ENCODE assay signal across 9 cellular contexts in genomic region chr10:112314822-112315474, GRCh38. TPM values are rescaled to one million over a fixed set of nuclear protein-coding genes. Genes with fewer than 3 reads are reported as not detected.
DNase-seq lines count a peak whose midpoint lies in the region; ATAC-seq and TF ChIP-seq lines count a peak whose summit lies in the region.
"Had no signal": no experiment of that assay in that cellular context is flagged by ENCODE, and none has a peak within 500 bp of the region (broad histone marks: within the 10 kb centered on the region; RNA-seq: fewer than 3 reads in every experiment).

No MANE protein-coding gene starts in this region.

- peak; percentile 73 to 83 for DNase-seq in Caco-2
- peak; percentile 53 to 83 for DNase-seq in SJCRH30
- peak; percentile 74 for DNase-seq in activated naive CD4-positive, alpha-beta T cell treated with Interleukin-2 at 50 U/mL for 16 hours
- DNase-seq in glomerular visceral epithelial cell (ENCODE audit: extremely low spot score) = peak; percentile 68
- peak; percentile 69 for DNase-seq in pons (ENCODE audit: low spot score)
- DNase-seq in type B pancreatic cell (ENCODE audit: extremely low spot score, unreplicated experiment) = peak; percentile 79

- H3K27me3 Mint-ChIP-seq in Caco-2 (ENCODE audit: insufficient read depth, unreplicated experiment) (no peaks in the 10 kb centered on the region), type B pancreatic cell (peaks cover 20% of the 10 kb centered on the region)

- no TSS peak for BruUV-seq in Caco-2 (replicated peaks; lab: Mats Ljungman, UMichigan)

- H3K4me1 Mint-ChIP-seq in Caco-2 (ENCODE audit: low read depth, unreplicated experiment) = peaks cover 6% of the 10 kb centered on the region
- H3K4me1 Mint-ChIP-seq in type B pancreatic cell (ENCODE audit: unreplicated experiment) = no peaks in the 10 kb centered on the region

- no peak overlapping the region for H3K27ac ChIP-seq in SJCRH30

- no peaks in the 10 kb centered on the region for H3K36me3 ChIP-seq in Caco-2 (ENCODE audit: control insufficient read depth, insufficient read depth, low read length)
- H3K36me3 ChIP-seq in SJCRH30 = no peaks in the 10 kb centered on the region

- intact Hi-C loops in Caco-2 (cut with micrococcal nuclease; ENCODE audit: unreplicated experiment) = loop anchor here (1.0 to 10.0 kb wide), 6 partner anchors 120 to 1240 kb away; partner anchors contain the start of gene ADRA2A

- TF ChIP-seq EP300 in Ishikawa (IDR thresholded peaks at IDR 0.05; ENCODE audit: borderline replicate concordance) = no peak

- H3K27me3 ChIP-seq in Caco-2 (replicated peaks; ENCODE audit: control insufficient read depth, insufficient read depth, low read length) (no peaks in the 10 kb centered on the region), SJCRH30 (peaks cover 21% of the 10 kb centered on the region)

- H3K9me3 ChIP-seq in Caco-2 (no peaks in the 10 kb centered on the region), SJCRH30 (replicated peaks) (no peaks in the 10 kb centered on the region)

- TF ChIP-seq CTCF in Caco-2 (IDR thresholded peaks at IDR 0.05; ENCODE audit: insufficient read depth in 1 of 2, low read depth in 1 of 2, low read length in 1 of 2, severe bottlenecking in 1 of 2, unreplicated experiment in 1 of 2) (peak; percentile 88 to 89), type B pancreatic cell (conservative IDR thresholded peaks at IDR 0.05) (peak; percentile 97)

- H3K4me3 Mint-ChIP-seq in Caco-2 (ENCODE audit: unreplicated experiment) = no peak overlapping the region
- no peak overlapping the region for H3K4me3 Mint-ChIP-seq in type B pancreatic cell

- POLR2A ChIA-PET in Caco-2 (lab: Charles Lee) = interaction anchor here (0.5 kb wide), 1 partner anchor 29 kb away, joined by 10 read pairs; no protein-coding TSS in a partner anchor

- H3K27ac Mint-ChIP-seq in Caco-2 (ENCODE audit: unreplicated experiment) (no peak overlapping the region), type B pancreatic cell (peak overlapping the region; percentile 21)

- TF ChIP-seq RAD21 in Ishikawa (IDR thresholded peaks at IDR 0.05; ENCODE audit: low read depth) = peak; percentile 96

- H3K9me3 Mint-ChIP-seq in Caco-2 (ENCODE audit: unreplicated experiment) = no peaks in the 10 kb centered on the region
- no peaks in the 10 kb centered on the region for H3K9me3 Mint-ChIP-seq in type B pancreatic cell

- ATAC-seq in GM21360 (IDR thresholded peaks at IDR 0.05; ENCODE audit: unreplicated experiment) = peak; percentile 84

- H3K36me3 Mint-ChIP-seq in Caco-2 (ENCODE audit: insufficient read depth, unreplicated experiment) (no peaks in the 10 kb centered on the region), type B pancreatic cell (no peaks in the 10 kb centered on the region)

- H3K4me1 ChIP-seq in Caco-2 (no peaks in the 10 kb centered on the region), SJCRH30 (no peaks in the 10 kb centered on the region)

- CTCF ChIA-PET in Caco-2 (lab: Charles Lee) = interaction anchor here (0.6 to 3.4 kb wide), 8 partner anchors 9 to 559 kb away, joined by 3 to 28 read pairs (median 6); no protein-coding TSS in a partner anchor

- H3K4me3 ChIP-seq in Caco-2 (ENCODE audit: low read depth, low read length) = no peak overlapping the region
- no peak overlapping the region for H3K4me3 ChIP-seq in SJCRH30

TF ChIP-seq in Ishikawa, 13 proteins besides CTCF, POLR2A, EP300 and RAD21:
- TF ChIP-seq MAX (IDR thresholded peaks at IDR 0.05) (no peak), TEAD4 (IDR thresholded peaks at IDR 0.05) (no peak), CREB1 (IDR thresholded peaks at IDR 0.05; ENCODE audit: low read depth) (no peak), YY1 (IDR thresholded peaks at IDR 0.05; ENCODE audit: low read depth) (no peak), NFIC (IDR thresholded peaks at IDR 0.05) (no peak), USF1 (IDR thresholded peaks at IDR 0.05) (no peak), CEBPB (IDR thresholded peaks at IDR 0.05) (no peak), EGR1 (IDR thresholded peaks at IDR 0.05) (no peak), FOXM1 (IDR thresholded peaks at IDR 0.05; ENCODE audit: borderline replicate concordance, low read depth) (no peak), REST (IDR thresholded peaks at IDR 0.05; ENCODE audit: low read depth) (no peak), ZBTB7A (IDR thresholded peaks at IDR 0.05; ENCODE audit: low read depth) (no peak), TAF1 (IDR thresholded peaks at IDR 0.05; ENCODE audit: low read depth) (no peak), TCF12 (IDR thresholded peaks at IDR 0.05; ENCODE audit: low read depth) (no peak)

RNA-seq across cellular contexts. Expression of gene TECTB, which starts 31.7 kb away (rescaled TPM):
- total RNA-seq in Caco-2 (2022) (0.27 and 0.37 TPM in 2 replicates), type B pancreatic cell (ENCODE audit: low replicate concordance) (0.10 TPM in 1 of 2 replicates, not detected in the other)
- not detected in 2 replicates for total RNA-seq in SJCRH30 (2014; rRNA removed; shearing (Covaris generic))
- total RNA-seq: activated CD8-positive, alpha-beta memory T cell treated with anti-CD3 and anti-CD28 coated beads for 36 hours had no signal

RNA-seq across cellular contexts. Expression of gene ACSL5, which starts 59.0 kb away (rescaled TPM):
- total RNA-seq in Caco-2 (2022) = 46.6 and 47.9 TPM in 2 replicates
- 0.06 TPM in 1 of 2 replicates, not detected in the other for total RNA-seq in SJCRH30 (2014; rRNA removed; shearing (Covaris generic))
- 13.9 and 39.7 TPM in 2 replicates for total RNA-seq in type B pancreatic cell (ENCODE audit: low replicate concordance)

Comparison
In these comparisons a context has a peak if more than half of its experiments do, and no peak if none do; other contexts are left out.
1. RNA of gene ACSL5, which starts 59.0 kb away (total RNA-seq): 46.6 to 47.9 TPM in Caco-2 and 13.9 to 39.7 TPM in type B pancreatic cell; 0.06 TPM in SJCRH30; every median in the first group is over 10 times any median in the second.
2. Peak in every context shown above with its lines, with median percentiles within 50 percentile points of each other: DNase-seq.